ENCODE assay signal across 8 cellular contexts in the genomic region with DNA sequence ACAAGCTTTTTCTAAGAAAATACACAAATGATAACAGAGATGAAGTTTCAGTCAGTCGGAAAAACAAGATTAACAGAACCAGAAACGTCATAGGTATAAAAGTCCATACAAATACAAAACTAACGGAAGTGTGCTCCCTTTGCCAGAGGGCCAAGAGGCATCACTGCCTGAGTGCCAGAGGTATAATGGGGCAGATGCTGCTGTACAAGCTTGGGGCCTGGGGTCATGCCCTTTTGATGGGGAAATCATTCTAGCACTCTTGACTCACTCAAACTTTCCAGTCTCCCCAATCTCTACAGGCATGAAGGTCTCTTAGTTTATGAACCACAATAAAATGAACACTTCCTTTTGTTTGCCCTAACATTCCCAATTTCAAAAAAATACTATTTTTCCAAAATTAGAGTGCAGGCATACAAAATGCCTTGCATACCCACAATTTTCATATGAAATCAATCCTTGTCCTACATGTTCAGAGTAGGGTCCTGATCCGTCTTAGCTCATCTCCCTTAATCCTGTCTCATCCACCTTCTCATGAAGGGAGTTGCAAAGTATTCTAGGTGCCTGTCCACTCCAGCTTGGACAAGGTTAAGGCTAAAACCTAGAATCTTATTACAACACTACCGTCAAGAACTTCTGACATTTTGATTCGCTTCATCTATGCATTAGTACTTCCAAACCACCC. TPM values are rescaled to one million over a fixed set of nuclear protein-coding genes. Genes with fewer than 3 reads are reported as not detected.
DNase-seq lines count a peak whose midpoint lies in the region; ATAC-seq and TF ChIP-seq lines count a peak whose summit lies in the region.

No MANE protein-coding gene starts in this region.

- in situ Hi-C loops in astrocyte of the cerebellum (cut with HindIII; ENCODE audit: low sequenced_read_pairs) (no loop called here), GM13976 (cut with MboI; ENCODE audit: low sequenced_read_pairs, unreplicated experiment) (no loop called here)

- TF ChIP-seq CTCF in astrocyte of the cerebellum (IDR thresholded peaks at IDR 0.05; ENCODE audit: low read depth, low read length, missing control alignments) (no peak), GM13976 (IDR thresholded peaks at IDR 0.05; ENCODE audit: borderline replicate concordance, control extremely low read depth, extremely low read depth, insufficient read depth, missing control alignments) (no peak)

- H3K27me3 ChIP-seq in aorta (ENCODE audit: control insufficient read depth in 1 of 2, insufficient read depth in 2 of 2, low read length in 1 of 2), result no peaks in the 10 kb centered on the region

- DNase-seq in stimulated activated CD4-positive, alpha-beta T cell treated with anti-CD3 and anti-CD28 coated beads, Interleukin-15, amount 100 ng/mL, for 24 hours, result peak; percentile 40
- no peak for DNase-seq in stimulated activated CD4-positive, alpha-beta T cell treated with anti-CD3 and anti-CD28 coated beads, Interleukin-2, amount 100 ng/mL, for 48 hours
- DNase-seq in astrocyte of the cerebellum (ENCODE audit: low read depth), result no peak
- DNase-seq in memory B cell (ENCODE audit: low spot score in 2 of 2), result no peak
- DNase-seq in SKM-1 treated with dmso at 0.1 percent for 144 hours (lab: John Stamatoyannopoulos, UW; ENCODE audit: unreplicated experiment), result no peak
- no peak for DNase-seq in aorta
- DNase-seq in glomerular visceral epithelial cell (ENCODE audit: extremely low spot score), result no peak
- no peak for DNase-seq in GM13976 (ENCODE audit: low spot score)

- ATAC-seq in memory B cell (ENCODE audit: low read depth) (no peak), aorta (ENCODE audit: low FRiP score) (no peak)

- H3K4me3 ChIP-seq in astrocyte of the cerebellum (ENCODE audit: low read depth, low read length) (peak overlapping the region; percentile 99), aorta (ENCODE audit: low read length in 2 of 2) (peak overlapping the region in 1 of 2 donors; percentile 85)

- no peaks in the 10 kb centered on the region for H3K4me1 ChIP-seq in aorta (ENCODE audit: control insufficient read depth in 1 of 2, insufficient read depth in 2 of 2, low read length in 2 of 2)

- peaks cover 19% of the 10 kb centered on the region for H3K36me3 Mint-ChIP-seq in memory B cell

- intact Hi-C loops in aorta (cut with DNase I), result no loop called here

- H3K27ac ChIP-seq in aorta (ENCODE audit: low read depth in 1 of 2, low read length in 2 of 2), result no peak overlapping the region

- H3K27me3 Mint-ChIP-seq in memory B cell, result no peaks in the 10 kb centered on the region

- peaks cover 2% of the 10 kb centered on the region for H3K9me3 Mint-ChIP-seq in memory B cell

- H3K36me3 ChIP-seq in aorta (ENCODE audit: control insufficient read depth in 1 of 2, insufficient read depth in 2 of 2, low read length in 1 of 2), result peaks cover 0 to 1% of the 10 kb centered on the region in 2 donors

- no peaks in the 10 kb centered on the region for H3K9me3 ChIP-seq in aorta (ENCODE audit: control insufficient read depth, low read length)

- H3K27ac Mint-ChIP-seq in memory B cell, result peak overlapping the region; percentile 95

- H3K4me3 Mint-ChIP-seq in memory B cell, result peak overlapping the region; percentile 95

- WGBS in aorta, 2 donors, result 66 to 69% methylated on average over 6 of the region's 6 CpGs

- peaks cover 28% of the 10 kb centered on the region for H3K4me1 Mint-ChIP-seq in memory B cell

RNA-seq across cellular contexts. Expression of a gene that starts 1.5 kb away (rescaled TPM):
- total RNA-seq in aorta, result 100 to 1,000 TPM; 309 to 335 TPM
- polyA plus RNA-seq in aorta, result 100 to 1,000 TPM; 370 to 547 TPM

RNA-seq across cellular contexts. Expression of a gene that starts 8.0 kb away (rescaled TPM):
- total RNA-seq in aorta, result 10 to 100 TPM; 13.2 to 31.4 TPM
- polyA plus RNA-seq in aorta, result 10 to 100 TPM in 1 of 2 donors, 1 to 10 TPM in 1; 1.5 to 15.8 TPM

RNA-seq across cellular contexts. Expression of a gene that starts 17.8 kb away (rescaled TPM):
- 1 to 10 TPM in 1 of 2 donors, under 1 TPM in 1; 0.24 to 2.5 TPM for total RNA-seq in aorta
- polyA plus RNA-seq in aorta, result under 1 TPM; 0.25 to 0.38 TPM

RNA-seq across cellular contexts. Expression of a gene that starts 37.9 kb away (rescaled TPM):
- total RNA-seq in aorta, result 10 to 100 TPM; 49.7 to 55.8 TPM
- polyA plus RNA-seq in aorta, result 10 to 100 TPM; 21.2 to 30.8 TPM

RNA-seq across cellular contexts. Expression of a gene that starts 46.1 kb away (rescaled TPM):
- total RNA-seq in aorta, result not detected
- not detected for polyA plus RNA-seq in aorta
